In genomic region chr1:226304291-226304955, GRCh38 we compare ENCODE assay signal across 16 cellular contexts. TPM values are rescaled to one million over a fixed set of nuclear protein-coding genes. Genes with fewer than 3 reads are reported as not detected.
DNase-seq lines count a peak whose midpoint lies in the region; ATAC-seq and TF ChIP-seq lines count a peak whose summit lies in the region.
"Had no signal": no experiment of that assay in that cellular context is flagged by ENCODE, and none has a peak within 500 bp of the region (broad histone marks: within the 10 kb centered on the region; RNA-seq: fewer than 3 reads in every experiment).

No MANE protein-coding gene starts in this region.

- POLR2A ChIA-PET in WTC11 (lab: Charles Lee): no interaction called here

- H3K4ac ChIP-seq in H9 (ENCODE audit: low read depth, low read length): no peak overlapping the region

- peaks cover 6% of the 10 kb centered on the region for H3K23me2 ChIP-seq in H9 (ENCODE audit: insufficient read length, low read depth, low read length, poor library complexity, severe bottlenecking)

- peaks cover 5% of the 10 kb centered on the region for H3K36me3 Mint-ChIP-seq in T-helper 2 cell treated with Interferon-gamma antibody and Interleukin-4, amounts not matched to agents 5 μg/mL and 100 μg/mL, for 36 hours (ENCODE audit: low read depth)
- peaks cover 0 to 5% (median 1%) of the 10 kb centered on the region in 3 experiments; a peak in 4 of 7 replicates for H3K36me3 Mint-ChIP-seq in H9 (ENCODE audit: insufficient read depth in 1 of 3, low read depth in 3 of 3)
- H3K36me3 Mint-ChIP-seq in WTC11: no peaks in the 10 kb centered on the region; the same call in 1 of the 2 replicates
- H3K36me3 Mint-ChIP-seq in mesothelial cell of epicardium: no peaks in the 10 kb centered on the region
- peaks cover 3% of the 10 kb centered on the region for H3K36me3 Mint-ChIP-seq in activated T-helper 1 cell treated with anti-CD3 and anti-CD28 coated beads, Interleukin-12 subunit alpha, Interleukin-12 subunit beta, Interleukin-2, Interleukin-4 antibody, amounts not matched to agents 30 ng/mL and 10 ng/mL and 1 ng/mL, durations not matched to agents 14 hours and 24 hours and 36 hours (ENCODE audit: low read depth)

- H3K4me1 Mint-ChIP-seq in T-helper 2 cell treated with Interferon-gamma antibody and Interleukin-4, amounts not matched to agents 5 μg/mL and 100 μg/mL, for 36 hours (ENCODE audit: low read depth): peaks cover 33% of the 10 kb centered on the region
- peaks cover 27 to 32% of the 10 kb centered on the region in 2 experiments for H3K4me1 Mint-ChIP-seq in H9
- peaks cover 39% of the 10 kb centered on the region for H3K4me1 Mint-ChIP-seq in WTC11
- peaks cover 8% of the 10 kb centered on the region for H3K4me1 Mint-ChIP-seq in mesothelial cell of epicardium
- H3K4me1 Mint-ChIP-seq in activated T-helper 1 cell treated with anti-CD3 and anti-CD28 coated beads, Interleukin-12 subunit alpha, Interleukin-12 subunit beta, Interleukin-2, Interleukin-4 antibody, amounts not matched to agents 30 ng/mL and 10 ng/mL and 1 ng/mL, durations not matched to agents 14 hours and 24 hours and 36 hours (ENCODE audit: low read depth): peaks cover 32% of the 10 kb centered on the region

- H3K9me3 Mint-ChIP-seq in T-helper 2 cell treated with Interferon-gamma antibody and Interleukin-4, amounts not matched to agents 5 μg/mL and 100 μg/mL, for 36 hours: no peaks in the 10 kb centered on the region
- H3K9me3 Mint-ChIP-seq in H9: no peaks in the 10 kb centered on the region
- no peaks in the 10 kb centered on the region for H3K9me3 Mint-ChIP-seq in WTC11
- H3K9me3 Mint-ChIP-seq in mesothelial cell of epicardium: no peaks in the 10 kb centered on the region
- no peaks in the 10 kb centered on the region for H3K9me3 Mint-ChIP-seq in activated T-helper 1 cell treated with anti-CD3 and anti-CD28 coated beads, Interleukin-12 subunit alpha, Interleukin-12 subunit beta, Interleukin-2, Interleukin-4 antibody, amounts not matched to agents 30 ng/mL and 10 ng/mL and 1 ng/mL, durations not matched to agents 14 hours and 24 hours and 36 hours
- H3K9me3 Mint-ChIP-seq: CD14-positive monocyte had no signal

- H3K4me1 ChIP-seq in H9 (ENCODE audit: insufficient read depth, low read length): peaks cover 5% of the 10 kb centered on the region; the same call in 1 of the 2 replicates

- no peak overlapping the region for H3K4me3 Mint-ChIP-seq in T-helper 2 cell treated with Interferon-gamma antibody and Interleukin-4, amounts not matched to agents 5 μg/mL and 100 μg/mL, for 36 hours
- H3K4me3 Mint-ChIP-seq in H9 (peak overlapping the region in 1 of 2 experiments; percentile 8; a peak in 2 of 5 replicates), WTC11 (no peak overlapping the region), mesothelial cell of epicardium (no peak overlapping the region)
- no peak overlapping the region for H3K4me3 Mint-ChIP-seq in activated T-helper 1 cell treated with anti-CD3 and anti-CD28 coated beads, Interleukin-12 subunit alpha, Interleukin-12 subunit beta, Interleukin-2, Interleukin-4 antibody, amounts not matched to agents 30 ng/mL and 10 ng/mL and 1 ng/mL, durations not matched to agents 14 hours and 24 hours and 36 hours
- H3K4me3 Mint-ChIP-seq: CD14-positive monocyte had no signal

- no peak for DNase-seq in T-helper 2 cell treated with Interferon-gamma antibody and Interleukin-4, amounts not matched to agents 5 μg/mL and 100 μg/mL, for 36 hours (ENCODE audit: low spot score)
- DNase-seq in T-helper 2 cell (no peak), H9 (no peak), WTC11 (ENCODE audit: low spot score) (no peak), mesothelial cell of epicardium (ENCODE audit: low spot score in 2 of 2, unreplicated experiment in 2 of 2) (no peak), mucosa of gallbladder (ENCODE audit: low spot score) (no peak)
- DNase-seq in activated T-helper 1 cell treated with anti-CD3 and anti-CD28 coated beads, Interleukin-12 subunit alpha, Interleukin-12 subunit beta, Interleukin-2, Interleukin-4 antibody, amounts not matched to agents 30 ng/mL and 10 ng/mL and 1 ng/mL, durations not matched to agents 14 hours and 24 hours and 36 hours (ENCODE audit: low spot score): no peak
- DNase-seq: Caco-2, NCI-H1092, NCI-H2107, NCI-H446 treated with DMSO at 0.1 percent for 48 hours, NCI-H774, SHP77 treated with DMSO at 0.1 percent for 48 hours had no signal

- H4K91ac ChIP-seq in H9 (ENCODE audit: insufficient read length, low read depth, low read length): no peak overlapping the region

- no peak overlapping the region for H2BK20ac ChIP-seq in H9 (ENCODE audit: low read depth, low read length, poor library complexity, severe bottlenecking)

- H3K9me3 ChIP-seq in H9 (ENCODE audit: control insufficient read depth, low read depth, low read length): no peaks in the 10 kb centered on the region
- H3K9me3 ChIP-seq: Caco-2 had no signal

- no CpG with 5 or more reads among the region's 4 CpGs for WGBS in H9 (ENCODE audit: extremely low coverage, insufficient read length, low lambda C conversion rate)

- H2BK120ac ChIP-seq in H9 (ENCODE audit: low read depth, low read length, poor library complexity, severe bottlenecking): no peak overlapping the region

- no peaks in the 10 kb centered on the region for H3K27me3 ChIP-seq in H9 (ENCODE audit: insufficient read depth, low read length)

- H3K23ac ChIP-seq in H9 (ENCODE audit: insufficient read length, low read depth, low read length): no peak overlapping the region

- peaks cover 6% of the 10 kb centered on the region; the same call in 1 of the 2 replicates for H3K79me2 ChIP-seq in H9 (ENCODE audit: insufficient read depth, low read length)

- no peak overlapping the region for H3K27ac ChIP-seq in H9 (ENCODE audit: insufficient read length, low read depth, low read length)

- H2BK15ac ChIP-seq in H9 (ENCODE audit: low read depth, low read length): no peak overlapping the region

- no peak overlapping the region for H2BK5ac ChIP-seq in H9 (ENCODE audit: insufficient read length, low read length)

- H2BK12ac ChIP-seq in H9 (ENCODE audit: insufficient read length, low read depth, low read length): no peak overlapping the region

- peak overlapping the region; percentile 11 for H3K4me2 ChIP-seq in H9 (ENCODE audit: insufficient read depth, insufficient read length, low read length)

- no peak overlapping the region for H3K18ac ChIP-seq in H9 (ENCODE audit: insufficient read length, low read depth, low read length)

- H4K20me1 ChIP-seq in H9 (ENCODE audit: control insufficient read depth, insufficient read depth, insufficient read length): no peaks in the 10 kb centered on the region

- no peak overlapping the region for H3K56ac ChIP-seq in H9 (ENCODE audit: insufficient read length, low read depth, low read length)

- H3K14ac ChIP-seq in H9 (ENCODE audit: insufficient read depth, low read length): no peak overlapping the region

- peak; percentile 54 for ATAC-seq in WTC11
- ATAC-seq in HG03045 (IDR thresholded peaks at IDR 0.05; ENCODE audit: unreplicated experiment): no peak
- ATAC-seq: HCT116 had no signal

- no peak overlapping the region for H3K9ac ChIP-seq in H9 (ENCODE audit: extremely low read depth, insufficient read length, low read length)

- H4K8ac ChIP-seq in H9 (replicated peaks; ENCODE audit: insufficient read length, low read depth, low read length): no peak overlapping the region

- no peak overlapping the region for H2AFZ ChIP-seq in H9 (ENCODE audit: low read length)

- no peak overlapping the region for H4K5ac ChIP-seq in H9 (ENCODE audit: insufficient read length, low read depth, low read length)

- H2AK5ac ChIP-seq in H9 (ENCODE audit: insufficient read length, low read length): no peak overlapping the region

- intact Hi-C loops in activated T-helper 1 cell treated with anti-CD3 and anti-CD28 coated beads, Interleukin-12 subunit alpha, Interleukin-12 subunit beta, Interleukin-2, Interleukin-4 antibody, amounts not matched to agents 30 ng/mL and 10 ng/mL and 1 ng/mL, durations not matched to agents 14 hours and 24 hours and 36 hours (cut with micrococcal nuclease): no loop called here

- H3T11ph ChIP-seq in H9 (ENCODE audit: low read length): no peak overlapping the region

- no peak for TF ChIP-seq CTCF in H9 (conservative IDR thresholded peaks at IDR 0.05)
- TF ChIP-seq CTCF in WTC11 (IDR thresholded peaks at IDR 0.05): no peak
- no peak for TF ChIP-seq CTCF in mesothelial cell of epicardium (IDR thresholded peaks at IDR 0.05; ENCODE audit: unreplicated experiment)

- CTCF ChIA-PET in WTC11 (lab: Charles Lee): interaction anchor here (1.0 to 1.4 kb wide), 3 partner anchors 29 to 179 kb away, joined by 3 to 5 read pairs (median 4); no protein-coding TSS in a partner anchor

- H3K27me3 Mint-ChIP-seq in T-helper 2 cell treated with Interferon-gamma antibody and Interleukin-4, amounts not matched to agents 5 μg/mL and 100 μg/mL, for 36 hours (ENCODE audit: low read depth): no peaks in the 10 kb centered on the region
- H3K27me3 Mint-ChIP-seq in H9 (ENCODE audit: low read depth): no peaks in the 10 kb centered on the region
- H3K27me3 Mint-ChIP-seq in WTC11 (ENCODE audit: low read depth): no peaks in the 10 kb centered on the region
- H3K27me3 Mint-ChIP-seq in mesothelial cell of epicardium (ENCODE audit: low read depth): no peaks in the 10 kb centered on the region
- no peaks in the 10 kb centered on the region for H3K27me3 Mint-ChIP-seq in activated T-helper 1 cell treated with anti-CD3 and anti-CD28 coated beads, Interleukin-12 subunit alpha, Interleukin-12 subunit beta, Interleukin-2, Interleukin-4 antibody, amounts not matched to agents 30 ng/mL and 10 ng/mL and 1 ng/mL, durations not matched to agents 14 hours and 24 hours and 36 hours (ENCODE audit: insufficient read depth)

- H3K27ac Mint-ChIP-seq in T-helper 2 cell treated with Interferon-gamma antibody and Interleukin-4, amounts not matched to agents 5 μg/mL and 100 μg/mL, for 36 hours: peak overlapping the region; percentile 0
- H3K27ac Mint-ChIP-seq in H9 (peak overlapping the region; percentile 0 to 76 (median 42); a peak in 5 of 7 replicates), WTC11 (peak overlapping the region; percentile 84), mesothelial cell of epicardium (peak overlapping the region; percentile 31)
- no peak overlapping the region for H3K27ac Mint-ChIP-seq in activated T-helper 1 cell treated with anti-CD3 and anti-CD28 coated beads, Interleukin-12 subunit alpha, Interleukin-12 subunit beta, Interleukin-2, Interleukin-4 antibody, amounts not matched to agents 30 ng/mL and 10 ng/mL and 1 ng/mL, durations not matched to agents 14 hours and 24 hours and 36 hours

- peaks cover 14% of the 10 kb centered on the region for H3K79me1 ChIP-seq in H9 (ENCODE audit: insufficient read depth, low read depth, low read length, poor library complexity, severe bottlenecking)

TF ChIP-seq in WTC11, 78 proteins besides CTCF, POLR2A, EP300 and RAD21 (continues in another document):
- TF ChIP-seq SMAD4 (CRISPR knock-in tag; IDR thresholded peaks at IDR 0.05): no peak

RNA-seq across cellular contexts. Expression of gene LIN9, which starts 4.5 kb away (rescaled TPM):
- 9.5 TPM in 2 replicates for total RNA-seq in H9 (2021)
- 10.4 to 15.7 TPM (median 10.7 TPM) in 3 replicates for total RNA-seq in WTC11 (2021)
- 7.5 to 8.9 TPM (median 8.8 TPM) in 3 replicates for total RNA-seq in mesothelial cell of epicardium
- total RNA-seq in mucosa of gallbladder: 1.8 TPM
- 11.7 and 12.1 TPM in 2 replicates for total RNA-seq in activated T-helper 1 cell treated with anti-CD3 and anti-CD28 coated beads, Interleukin-12 subunit alpha, Interleukin-12 subunit beta, Interleukin-2, Interleukin-4 antibody, amounts not matched to agents 30 ng/mL and 10 ng/mL and 1 ng/mL, durations not matched to agents 14 hours and 24 hours and 36 hours
